Comparison of ENCODE assay signal across 9 cellular contexts in genomic region chrX:47030339-47030738, GRCh38. TPM values are rescaled to one million over a fixed set of nuclear protein-coding genes. Genes with fewer than 3 reads are reported as not detected.
DNase-seq lines count a peak whose midpoint lies in the region; ATAC-seq and TF ChIP-seq lines count a peak whose summit lies in the region.
"Had no signal": no experiment of that assay in that cellular context is flagged by ENCODE, and none has a peak within 500 bp of the region (broad histone marks: within the 10 kb centered on the region; RNA-seq: fewer than 3 reads in every experiment).

No MANE protein-coding gene starts in this region.

- POLR2A ChIA-PET in HCT116 (lab: Charles Lee), result no interaction called here

- H3K27ac ChIP-seq in HCT116 (ENCODE audit: low read depth, low read length), result no peak overlapping the region

- H3K27ac Mint-ChIP-seq in Calu3 (ENCODE audit: unreplicated experiment), result no peak overlapping the region
- H3K27ac Mint-ChIP-seq: activated B cell treated with CpG ODN at 0.5 μM for 24 hours had no signal

- no peaks in the 10 kb centered on the region for H3K4me1 ChIP-seq in HCT116 (ENCODE audit: control insufficient read depth in 1 of 2, insufficient read depth in 2 of 2, low read length in 2 of 2)

- no peak overlapping the region for H3K4me3 ChIP-seq in HCT116 (replicated peaks in 1 of 2; ENCODE audit: low read depth in 1 of 2, low read length in 2 of 2)

- H3K4me3 Mint-ChIP-seq in Calu3 (ENCODE audit: low read depth, unreplicated experiment), result no peak overlapping the region
- H3K4me3 Mint-ChIP-seq: activated B cell treated with CpG ODN at 0.5 μM for 24 hours had no signal

- H3K4me2 ChIP-seq in HCT116 (ENCODE audit: low read length), result no peak overlapping the region

- H3K9me2 ChIP-seq in HCT116 (ENCODE audit: insufficient read depth), result no peaks in the 10 kb centered on the region

- TF ChIP-seq RAD21 in HCT116 (IDR thresholded peaks at IDR 0.05; ENCODE audit: low read depth), result peak; percentile 68

- no peak overlapping the region for H3K9ac ChIP-seq in HCT116 (ENCODE audit: low read length)

- no peaks in the 10 kb centered on the region for H3K27me3 ChIP-seq in HCT116 (ENCODE audit: insufficient read depth, low read length)

- no peaks in the 10 kb centered on the region for H3K4me1 Mint-ChIP-seq in Calu3 (ENCODE audit: low read depth, unreplicated experiment)

- RAD21 ChIA-PET in HCT116 (lab: Charles Lee; ENCODE audit: low non-redundant PET in 1 of 2, low total read pairs in 2 of 2, uncharacterized antibody in 2 of 2, unreplicated experiment in 2 of 2), result interaction anchor here in 1 of 2 experiments (1.1 to 1.3 kb wide), 2 partner anchors 11 to 272 kb away, joined by 3 read pairs; partner anchors contain the start of gene SLC9A7

- BruUV-seq in Calu3 (replicated peaks; lab: Mats Ljungman, UMichigan) (no TSS peak), HCT116 (replicated peaks; lab: Mats Ljungman, UMichigan) (no TSS peak)

- no peak overlapping the region for H2AFZ ChIP-seq in HCT116 (ENCODE audit: low read depth, low read length, poor library complexity, severe bottlenecking)

- H3K9me3 ChIP-seq in HCT116 (ENCODE audit: control insufficient read depth in 1 of 2, insufficient read depth in 1 of 2, low read depth in 1 of 2, low read length in 2 of 2), result no peaks in the 10 kb centered on the region

- DNase-seq in Calu3 (peak; percentile 35), HCT116 (ENCODE audit: low read depth, low spot score) (peak; percentile 51), NCI-H748 (lab: John Stamatoyannopoulos, UW; ENCODE audit: unreplicated experiment) (peak; percentile 54), T47D (ENCODE audit: low read depth in 1 of 2, low spot score in 1 of 2) (peak; percentile 24 to 82), left lobe of liver (ENCODE audit: low spot score) (no peak), NK-92 (lab: John Stamatoyannopoulos, UW; ENCODE audit: unreplicated experiment) (no peak)
- DNase-seq: activated B cell treated with CpG ODN at 0.5 μM for 24 hours had no signal

- CTCF ChIA-PET in Calu3 (lab: Charles Lee) (interaction anchor here (0.6 to 2.0 kb wide), 4 partner anchors 11 to 126 kb away, joined by 3 to 16 read pairs (median 4); partner anchors contain the start of genes NDUFB11 and RBM10), HCT116 (lab: Charles Lee) (interaction anchor here (1.2 kb wide), 1 partner anchor 272 kb away, joined by 3 read pairs; the partner anchor contains the start of gene SLC9A7)

- no peaks in the 10 kb centered on the region; a peak in 1 of 4 replicates for H3K36me3 ChIP-seq in HCT116 (ENCODE audit: control insufficient read depth in 1 of 2, insufficient read depth in 2 of 2, low read length in 2 of 2)

- H3K27me3 Mint-ChIP-seq in Calu3 (ENCODE audit: unreplicated experiment), result no peaks in the 10 kb centered on the region
- H3K27me3 Mint-ChIP-seq: activated B cell treated with CpG ODN at 0.5 μM for 24 hours had no signal

- no peaks in the 10 kb centered on the region for H4K20me1 ChIP-seq in HCT116 (ENCODE audit: insufficient read depth)

- intact Hi-C loops in Calu3 (cut with micrococcal nuclease; ENCODE audit: unreplicated experiment) (loop anchor here (1.0 to 10.0 kb wide), 2 partner anchors 127 to 226 kb away; no protein-coding TSS in a partner anchor), HCT116 (cut with micrococcal nuclease) (loop anchor here (1.0 to 2.0 kb wide), 3 partner anchors 128 to 271 kb away; partner anchors contain the start of gene SLC9A7)

- no peaks in the 10 kb centered on the region for H3K9me3 Mint-ChIP-seq in Calu3 (ENCODE audit: low read depth, unreplicated experiment)
- H3K9me3 Mint-ChIP-seq: activated B cell treated with CpG ODN at 0.5 μM for 24 hours had no signal

- 0 out of 2 replicates have a peak, but pooled peaks have one; percentile 38 for ATAC-seq in HCT116
- ATAC-seq in left lobe of liver, result peak; percentile 73
- ATAC-seq in GM21423 (IDR thresholded peaks at IDR 0.05; ENCODE audit: unreplicated experiment), result no peak
- ATAC-seq in HG03097 (IDR thresholded peaks at IDR 0.05; ENCODE audit: low FRiP score, unreplicated experiment), result no peak

- TF ChIP-seq CTCF in Calu3 (IDR thresholded peaks at IDR 0.05; ENCODE audit: unreplicated experiment) (no peak), HCT116 (IDR thresholded peaks at IDR 0.05 in 2 of 3, conservative IDR thresholded peaks at IDR 0.05 in 1 of 3; ENCODE audit: borderline replicate concordance in 1 of 3, insufficient read depth in 1 of 3, low read depth in 2 of 3, low read length in 2 of 3) (peak; percentile 32 to 58 (median 53); a peak in 4 of 6 replicates)

- no peaks in the 10 kb centered on the region for H3K79me2 ChIP-seq in HCT116 (ENCODE audit: insufficient read depth, low read length)

- in situ Hi-C loops in T47D (cut with HindIII; ENCODE audit: low pct_unique_long_range_greater_than_20kb, low sequenced_read_pairs), result no loop called here

- H3K36me3 Mint-ChIP-seq in Calu3 (ENCODE audit: insufficient read depth, unreplicated experiment), result no peaks in the 10 kb centered on the region

- TF ChIP-seq POLR2A in HCT116 (IDR thresholded peaks at IDR 0.05; ENCODE audit: borderline replicate concordance, extremely low read depth, insufficient read depth, insufficient read length), result no peak

TF ChIP-seq in HCT116, 20 proteins besides CTCF, POLR2A, EP300 and RAD21:
- TF ChIP-seq SP1 (IDR thresholded peaks at IDR 0.05; ENCODE audit: low read depth) (no peak), REST (IDR thresholded peaks at IDR 0.05; ENCODE audit: low read depth) (no peak), ATF3 (IDR thresholded peaks at IDR 0.05) (no peak), FOSL1 (IDR thresholded peaks at IDR 0.05; ENCODE audit: low read depth) (no peak), ZFX (IDR thresholded peaks at IDR 0.05) (no peak), YY1 (IDR thresholded peaks at IDR 0.05; ENCODE audit: extremely low read depth, insufficient replicate concordance, low read depth, low read length) (no peak), ZBTB33 (IDR thresholded peaks at IDR 0.05; ENCODE audit: extremely low read depth, insufficient replicate concordance, low read length) (no peak), ZNF274 (IDR thresholded peaks at IDR 0.05; ENCODE audit: low read depth, low read length) (no peak), EGR1 (IDR thresholded peaks at IDR 0.05; ENCODE audit: low read depth) (no peak), MAX (IDR thresholded peaks at IDR 0.05) (no peak), JUND (IDR thresholded peaks at IDR 0.05) (no peak), CBX3 (IDR thresholded peaks at IDR 0.05; ENCODE audit: low read depth) (no peak), SIN3A (IDR thresholded peaks at IDR 0.05; ENCODE audit: low read depth) (no peak), EZH2 (IDR thresholded peaks at IDR 0.05) (no peak), CEBPB (IDR thresholded peaks at IDR 0.05; ENCODE audit: low read depth) (no peak)

RNA-seq across cellular contexts. Expression of gene RGN, which starts 47.9 kb away (rescaled TPM):
- total RNA-seq in Calu3 (2022) (0.42 TPM in 1 of 2 replicates, not detected in the other), HCT116 (2021; ENCODE audit: unreplicated experiment) (not detected), left lobe of liver (188 TPM)
- polyA plus RNA-seq in HCT116 (2012), result 0.04 TPM in 1 of 2 replicates, not detected in the other

Comparison
In these comparisons a context has a peak if more than half of its experiments do, and no peak if none do; other contexts are left out.
1. DNase-seq: peak in Calu3 (single experiment), HCT116 (single experiment), NCI-H748 (single experiment) and T47D (2 of 2); none in left lobe of liver (single experiment) and NK-92 (single experiment).
2. ATAC-seq: peak in HCT116 (single experiment) and left lobe of liver (single experiment); none in GM21423 (single experiment) and HG03097 (single experiment).
3. RNA of gene RGN, which starts 47.9 kb away (total RNA-seq): 188 TPM in left lobe of liver (single experiment); 0.42 TPM in Calu3 and not detected in HCT116 (single experiment); every median in the first group is over 100 times any median in the second.